Comparison of ENCODE assay signal across 1 cellular context in genomic region chr10:129973674-129974059, GRCh38.
TF ChIP-seq lines count a peak whose summit lies in the region.

No MANE protein-coding gene starts in this region.

TF ChIP-seq in WTC11, 78 proteins besides CTCF, POLR2A, EP300 and RAD21 (continued from another document):
- TF ChIP-seq, protein P1, sequence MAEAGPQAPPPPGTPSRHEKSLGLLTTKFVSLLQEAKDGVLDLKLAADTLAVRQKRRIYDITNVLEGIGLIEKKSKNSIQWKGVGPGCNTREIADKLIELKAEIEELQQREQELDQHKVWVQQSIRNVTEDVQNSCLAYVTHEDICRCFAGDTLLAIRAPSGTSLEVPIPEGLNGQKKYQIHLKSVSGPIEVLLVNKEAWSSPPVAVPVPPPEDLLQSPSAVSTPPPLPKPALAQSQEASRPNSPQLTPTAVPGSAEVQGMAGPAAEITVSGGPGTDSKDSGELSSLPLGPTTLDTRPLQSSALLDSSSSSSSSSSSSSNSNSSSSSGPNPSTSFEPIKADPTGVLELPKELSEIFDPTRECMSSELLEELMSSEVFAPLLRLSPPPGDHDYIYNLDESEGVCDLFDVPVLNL (CRISPR knock-in tag; IDR thresholded peaks at IDR 0.05; ENCODE audit: borderline replicate concordance, low read depth) = no peak
- TF ChIP-seq AR (CRISPR knock-in tag; IDR thresholded peaks at IDR 0.05) (no peak), NFE2L1 (CRISPR knock-in tag; IDR thresholded peaks at IDR 0.05) (no peak), ETV6 (CRISPR knock-in tag; IDR thresholded peaks at IDR 0.05) (no peak), ZBTB21 (CRISPR knock-in tag; IDR thresholded peaks at IDR 0.05; ENCODE audit: borderline replicate concordance) (no peak), ZNF423 (CRISPR knock-in tag; IDR thresholded peaks at IDR 0.05) (no peak), SP1 (CRISPR knock-in tag; conservative IDR thresholded peaks at IDR 0.05) (no peak), TEAD4 (CRISPR knock-in tag; IDR thresholded peaks at IDR 0.05) (no peak), RELA (CRISPR knock-in tag; IDR thresholded peaks at IDR 0.05; ENCODE audit: borderline replicate concordance) (no peak)
- TF ChIP-seq, protein P2, sequence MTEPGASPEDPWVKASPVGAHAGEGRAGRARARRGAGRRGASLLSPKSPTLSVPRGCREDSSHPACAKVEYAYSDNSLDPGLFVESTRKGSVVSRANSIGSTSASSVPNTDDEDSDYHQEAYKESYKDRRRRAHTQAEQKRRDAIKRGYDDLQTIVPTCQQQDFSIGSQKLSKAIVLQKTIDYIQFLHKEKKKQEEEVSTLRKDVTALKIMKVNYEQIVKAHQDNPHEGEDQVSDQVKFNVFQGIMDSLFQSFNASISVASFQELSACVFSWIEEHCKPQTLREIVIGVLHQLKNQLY (CRISPR knock-in tag; IDR thresholded peaks at IDR 0.05) = no peak
